In the genomic region with DNA sequence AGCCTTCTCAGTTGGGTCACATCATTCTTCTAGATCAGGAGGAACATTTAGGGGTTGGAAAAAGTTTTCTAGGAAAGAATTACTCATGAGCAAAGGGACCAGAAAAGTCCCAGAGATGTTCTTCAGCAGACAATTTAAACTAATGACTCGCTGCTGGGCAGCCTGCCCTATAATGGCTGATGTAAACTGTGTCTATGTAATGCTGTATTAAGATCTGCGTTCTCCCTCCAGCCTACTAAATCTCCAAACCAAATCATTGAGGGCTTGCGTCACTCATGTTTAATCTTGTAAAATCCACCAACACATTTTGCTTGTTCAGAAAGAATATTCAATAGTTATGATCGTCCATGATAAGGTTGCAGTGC, we compare ENCODE assay signal across 9 cellular contexts.
DNase-seq lines count a peak whose midpoint lies in the region; ATAC-seq and TF ChIP-seq lines count a peak whose summit lies in the region.
"Had no signal": no experiment of that assay in that cellular context is flagged by ENCODE, and none has a peak within 500 bp of the region (broad histone marks: within the 10 kb centered on the region; RNA-seq: fewer than 3 reads in every experiment).

No MANE protein-coding gene starts in this region.

- H3K9me3 Mint-ChIP-seq in memory B cell (no peaks in the 10 kb centered on the region), H9 (no peaks in the 10 kb centered on the region)
- H3K9me3 Mint-ChIP-seq: endodermal cell had no signal

- H4K91ac ChIP-seq in H9 (ENCODE audit: insufficient read length, low read depth, low read length), result no peak overlapping the region

- H3K4me3 ChIP-seq in AG09309 (ENCODE audit: control insufficient read depth, low read depth, low read length) (no peak overlapping the region), astrocyte of the spinal cord (ENCODE audit: low read depth, low read length) (no peak overlapping the region)

- H4K8ac ChIP-seq in H9 (replicated peaks; ENCODE audit: insufficient read length, low read depth, low read length), result no peak overlapping the region

- H3K27me3 Mint-ChIP-seq in memory B cell (no peaks in the 10 kb centered on the region), H9 (ENCODE audit: low read depth) (peaks cover 3% of the 10 kb centered on the region; the same call in 1 of the 2 replicates)

- TF ChIP-seq CTCF in AG09309 (IDR thresholded peaks at IDR 0.05; ENCODE audit: control insufficient read depth, insufficient read depth, low read depth, low read length, missing control alignments), result no peak
- TF ChIP-seq CTCF in astrocyte of the spinal cord (IDR thresholded peaks at IDR 0.05; ENCODE audit: low read depth, low read length), result no peak
- TF ChIP-seq CTCF in H9 (conservative IDR thresholded peaks at IDR 0.05), result no peak

- no peak overlapping the region for H3K14ac ChIP-seq in H9 (ENCODE audit: insufficient read depth, low read length)

- H3K23ac ChIP-seq in H9 (ENCODE audit: insufficient read length, low read depth, low read length), result no peak overlapping the region

- H3K4me1 Mint-ChIP-seq in memory B cell (peaks cover 36% of the 10 kb centered on the region), H9 (no peaks in the 10 kb centered on the region)
- H3K4me1 Mint-ChIP-seq: endodermal cell had no signal

- in situ Hi-C loops in astrocyte of the spinal cord (cut with HindIII; ENCODE audit: low sequenced_read_pairs), result no loop called here

- WGBS in H9 (ENCODE audit: extremely low coverage, insufficient read length, low lambda C conversion rate), result no CpG with 5 or more reads among the region's 4 CpGs

- H3K4ac ChIP-seq in H9 (ENCODE audit: low read depth, low read length), result no peak overlapping the region

- no peak overlapping the region for H2BK12ac ChIP-seq in H9 (ENCODE audit: insufficient read length, low read depth, low read length)

- H3K79me2 ChIP-seq in H9 (ENCODE audit: insufficient read depth, low read length), result no peaks in the 10 kb centered on the region

- H3K27ac Mint-ChIP-seq in memory B cell, result peak overlapping the region; percentile 75
- H3K27ac Mint-ChIP-seq in H9, result no peak overlapping the region
- H3K27ac Mint-ChIP-seq: endodermal cell had no signal

- H2BK15ac ChIP-seq in H9 (ENCODE audit: low read depth, low read length), result no peak overlapping the region

- H3T11ph ChIP-seq in H9 (ENCODE audit: low read length), result no peak overlapping the region

- no peak overlapping the region for H3K18ac ChIP-seq in H9 (ENCODE audit: insufficient read length, low read depth, low read length)

- DNase-seq in AG09309 (ENCODE audit: low read depth), result peak; percentile 62
- DNase-seq in astrocyte of the spinal cord (ENCODE audit: low read depth, low spot score), result peak; percentile 79
- DNase-seq in memory B cell (ENCODE audit: low spot score in 2 of 2), result no peak
- no peak for DNase-seq in H9
- no peak for DNase-seq in OCI-M1 (lab: John Stamatoyannopoulos, UW)
- DNase-seq: endodermal cell had no signal

- H3K9me3 ChIP-seq in H9 (ENCODE audit: control insufficient read depth, low read depth, low read length), result no peaks in the 10 kb centered on the region

- no peaks in the 10 kb centered on the region for H3K79me1 ChIP-seq in H9 (ENCODE audit: insufficient read depth, low read depth, low read length, poor library complexity, severe bottlenecking)

- no peak overlapping the region for H3K4me2 ChIP-seq in H9 (ENCODE audit: insufficient read depth, insufficient read length, low read length)

- H3K4me3 Mint-ChIP-seq in memory B cell (peak overlapping the region; percentile 19), H9 (no peak overlapping the region)
- H3K4me3 Mint-ChIP-seq: endodermal cell had no signal

- no peaks in the 10 kb centered on the region for H4K20me1 ChIP-seq in H9 (ENCODE audit: control insufficient read depth, insufficient read depth, insufficient read length)

- H3K27me3 ChIP-seq in H9 (ENCODE audit: insufficient read depth, low read length), result no peaks in the 10 kb centered on the region

- no peak overlapping the region for H2AFZ ChIP-seq in H9 (ENCODE audit: low read length)

- no peak overlapping the region for H2BK5ac ChIP-seq in H9 (ENCODE audit: insufficient read length, low read length)

- no peak overlapping the region for H3K9ac ChIP-seq in H9 (ENCODE audit: extremely low read depth, insufficient read length, low read length)

- no peak overlapping the region for H2BK120ac ChIP-seq in H9 (ENCODE audit: low read depth, low read length, poor library complexity, severe bottlenecking)

- H3K4me1 ChIP-seq in H9 (ENCODE audit: insufficient read depth, low read length), result no peaks in the 10 kb centered on the region

- H3K36me3 Mint-ChIP-seq in memory B cell, result no peaks in the 10 kb centered on the region
- H3K36me3 Mint-ChIP-seq in H9 (ENCODE audit: insufficient read depth in 1 of 3, low read depth in 3 of 3), result no peaks in the 10 kb centered on the region

- no peaks in the 10 kb centered on the region for H3K23me2 ChIP-seq in H9 (ENCODE audit: insufficient read length, low read depth, low read length, poor library complexity, severe bottlenecking)

- H3K27ac ChIP-seq in H9 (ENCODE audit: insufficient read length, low read depth, low read length), result no peak overlapping the region

- peak; percentile 6 for ATAC-seq in HG02870 (IDR thresholded peaks at IDR 0.05; ENCODE audit: unreplicated experiment)
- no peak for ATAC-seq in memory B cell (ENCODE audit: low read depth)
- ATAC-seq in HG03025 (IDR thresholded peaks at IDR 0.05; ENCODE audit: low FRiP score, unreplicated experiment), result no peak
- ATAC-seq in GM21529 (IDR thresholded peaks at IDR 0.05; ENCODE audit: unreplicated experiment), result no peak

- no peak overlapping the region for H4K5ac ChIP-seq in H9 (ENCODE audit: insufficient read length, low read depth, low read length)

- no peak overlapping the region for H3K56ac ChIP-seq in H9 (ENCODE audit: insufficient read length, low read depth, low read length)

- H2AK5ac ChIP-seq in H9 (ENCODE audit: insufficient read length, low read length), result no peak overlapping the region

- H2BK20ac ChIP-seq in H9 (ENCODE audit: low read depth, low read length, poor library complexity, severe bottlenecking), result no peak overlapping the region

Comparison
In these comparisons a context has a peak if more than half of its experiments do, and no peak if none do; other contexts are left out.
1. DNase-seq: peak in AG09309 (single experiment) and astrocyte of the spinal cord (single experiment); none in memory B cell (0 of 2), H9 (single experiment) and OCI-M1 (single experiment).